In genomic region chr2:161992526-161992925, GRCh38 we compare ENCODE assay signal across 8 cellular contexts.
DNase-seq lines count a peak whose midpoint lies in the region; ATAC-seq lines count a peak whose summit lies in the region.

No MANE protein-coding gene starts in this region.

- H3K27me3 Mint-ChIP-seq in activated CD4-positive, alpha-beta memory T cell treated with anti-CD3 and anti-CD28 coated beads for 36 hours, result no peaks in the 10 kb centered on the region

- H3K27ac Mint-ChIP-seq in activated CD4-positive, alpha-beta memory T cell treated with anti-CD3 and anti-CD28 coated beads for 36 hours, result peak overlapping the region; percentile 92

- DNase-seq in activated CD4-positive, alpha-beta memory T cell treated with anti-CD3 and anti-CD28 coated beads for 36 hours, result peak; percentile 77
- DNase-seq in myocyte (ENCODE audit: low read depth), result peak; percentile 47
- no peak for DNase-seq in NCI-H1048 (lab: John Stamatoyannopoulos, UW)
- DNase-seq in mucosa of gallbladder (ENCODE audit: low spot score), result no peak
- DNase-seq in HuH-7 (ENCODE audit: low spot score), result no peak
- DNase-seq in NCI-H146 treated with DMSO at 0.1 percent for 48 hours (lab: John Stamatoyannopoulos, UW; ENCODE audit: unreplicated experiment), result no peak

- H3K4me1 Mint-ChIP-seq in activated CD4-positive, alpha-beta memory T cell treated with anti-CD3 and anti-CD28 coated beads for 36 hours (ENCODE audit: low read depth), result peaks cover 61% of the 10 kb centered on the region

- CTCF ChIA-PET in activated CD4-positive, alpha-beta memory T cell treated with anti-CD3 and anti-CD28 coated beads for 36 hours (lab: Charles Lee), result interaction anchor here (0.6 to 1.7 kb wide), 12 partner anchors 12 to 406 kb away, joined by 3 to 14 read pairs (median 4); no protein-coding TSS in a partner anchor

- intact Hi-C loops in activated CD4-positive, alpha-beta memory T cell treated with anti-CD3 and anti-CD28 coated beads for 36 hours (cut with micrococcal nuclease), result loop anchor here (1.0 to 10.0 kb wide), 8 partner anchors 14 to 828 kb away; partner anchors contain the start of genes IFIH1 and TANK

- peaks cover 16% of the 10 kb centered on the region for H3K36me3 Mint-ChIP-seq in activated CD4-positive, alpha-beta memory T cell treated with anti-CD3 and anti-CD28 coated beads for 36 hours

- ATAC-seq in GM18858 (IDR thresholded peaks at IDR 0.05; ENCODE audit: unreplicated experiment) (peak; percentile 73), HG03135 (IDR thresholded peaks at IDR 0.05; ENCODE audit: unreplicated experiment) (peak; percentile 59)

- no peaks in the 10 kb centered on the region for H3K9me3 Mint-ChIP-seq in activated CD4-positive, alpha-beta memory T cell treated with anti-CD3 and anti-CD28 coated beads for 36 hours

- peak overlapping the region; percentile 73 for H3K4me3 Mint-ChIP-seq in activated CD4-positive, alpha-beta memory T cell treated with anti-CD3 and anti-CD28 coated beads for 36 hours

- POLR2A ChIA-PET in activated CD4-positive, alpha-beta memory T cell treated with anti-CD3 and anti-CD28 coated beads for 36 hours (lab: Charles Lee), result interaction anchor here (0.9 to 1.3 kb wide), 3 partner anchors 19 to 40 kb away, joined by 3 to 5 read pairs (median 3); no protein-coding TSS in a partner anchor

Comparison
In these comparisons a context has a peak if more than half of its experiments do, and no peak if none do; other contexts are left out.
1. DNase-seq: peak in activated CD4-positive, alpha-beta memory T cell treated with anti-CD3 and anti-CD28 coated beads for 36 hours (single experiment) and myocyte (single experiment); none in NCI-H1048 (single experiment), mucosa of gallbladder (single experiment), HuH-7 (single experiment) and NCI-H146 treated with DMSO at 0.1 percent for 48 hours (single experiment).